Comparison of ENCODE assay signal across 25 cellular contexts in genomic region chr7:16838891-16839290, GRCh38. TPM values are rescaled to one million over a fixed set of nuclear protein-coding genes. Genes with fewer than 3 reads are reported as not detected.
A peak's percentile ranks its signal among the peaks of the same experiment; 100 is the strongest.
DNase-seq lines count a peak whose midpoint lies in the region; ATAC-seq and TF ChIP-seq lines count a peak whose summit lies in the region.
"Had no signal": no experiment of that assay in that cellular context is flagged by ENCODE, and none has a peak within 500 bp of the region (broad histone marks: within the 10 kb centered on the region; RNA-seq: fewer than 3 reads in every experiment).

No MANE protein-coding gene starts in this region.

- H3K4me3 ChIP-seq in neural progenitor cell (no peak overlapping the region), left lung (no peak overlapping the region)
- H3K4me3 ChIP-seq: GM12878 had no signal

- intact Hi-C loops in left lung (cut with DNase I), result no loop called here

- no peaks in the 10 kb centered on the region for H3K79me2 ChIP-seq in neural progenitor cell (ENCODE audit: low read depth)

- H3K4me3 Mint-ChIP-seq in HFFc6 (no peak overlapping the region), neural progenitor cell (no peak overlapping the region)
- H3K4me3 Mint-ChIP-seq: CD4-positive, CD25-positive, alpha-beta regulatory T cell; CD8-positive, alpha-beta memory T cell; H9 had no signal

- H3K27ac ChIP-seq in neural progenitor cell, result no peak overlapping the region
- no peak overlapping the region for H3K27ac ChIP-seq in left lung
- H3K27ac ChIP-seq: HL-60 had no signal

- peaks cover 4% of the 10 kb centered on the region; the same call in 1 of the 2 replicates for H3K9me3 Mint-ChIP-seq in HFFc6
- H3K9me3 Mint-ChIP-seq in neural progenitor cell, result no peaks in the 10 kb centered on the region
- H3K9me3 Mint-ChIP-seq: CD4-positive, CD25-positive, alpha-beta regulatory T cell; CD8-positive, alpha-beta memory T cell; H9 had no signal

- peaks cover 5% of the 10 kb centered on the region for H3F3A ChIP-seq in neural progenitor cell (ENCODE audit: low read depth)

- H3K27me3 ChIP-seq in neural progenitor cell (no peaks in the 10 kb centered on the region), left lung (no peaks in the 10 kb centered on the region)
- H3K27me3 ChIP-seq: BE2C had no signal

- H4K20me1 ChIP-seq in neural progenitor cell (ENCODE audit: low read depth), result no peaks in the 10 kb centered on the region

- ATAC-seq in HG02852 (IDR thresholded peaks at IDR 0.05; ENCODE audit: unreplicated experiment) (no peak), left lung (no peak)
- ATAC-seq: GM12878 had no signal

- H3K4me2 ChIP-seq in neural progenitor cell, result no peak overlapping the region

- H3K4me1 ChIP-seq in neural progenitor cell, result peaks cover 10% of the 10 kb centered on the region
- no peaks in the 10 kb centered on the region for H3K4me1 ChIP-seq in left lung
- H3K4me1 ChIP-seq: BE2C had no signal

- peak overlapping the region; percentile 27; the same call in 1 of the 2 replicates for H3K27ac Mint-ChIP-seq in HFFc6
- no peak overlapping the region for H3K27ac Mint-ChIP-seq in neural progenitor cell
- H3K27ac Mint-ChIP-seq: CD4-positive, CD25-positive, alpha-beta regulatory T cell; CD8-positive, alpha-beta memory T cell; H9 had no signal

- no peak for TF ChIP-seq CTCF in HFFc6 (IDR thresholded peaks at IDR 0.05)
- no peak for TF ChIP-seq CTCF in neural progenitor cell (IDR thresholded peaks at IDR 0.05)
- TF ChIP-seq CTCF in left lung (IDR thresholded peaks at IDR 0.05), result no peak

- no peaks in the 10 kb centered on the region for H3K27me3 Mint-ChIP-seq in HFFc6 (ENCODE audit: insufficient read depth)
- H3K27me3 Mint-ChIP-seq in neural progenitor cell (ENCODE audit: insufficient read depth, low read depth), result peaks cover 3% of the 10 kb centered on the region

- H3K36me3 ChIP-seq in neural progenitor cell (no peaks in the 10 kb centered on the region), left lung (no peaks in the 10 kb centered on the region)
- H3K36me3 ChIP-seq: BE2C had no signal

- no peak overlapping the region for H3K9ac ChIP-seq in neural progenitor cell

- peak overlapping the region; percentile 40 for H2AFZ ChIP-seq in neural progenitor cell (replicated peaks)

- H3K36me3 Mint-ChIP-seq in HFFc6 (ENCODE audit: low read depth) (0 out of 2 replicates have a peak, but pooled peaks cover 4% of the 10 kb centered on the region), neural progenitor cell (no peaks in the 10 kb centered on the region)
- H3K36me3 Mint-ChIP-seq: CD4-positive, CD25-positive, alpha-beta regulatory T cell; CD8-positive, alpha-beta memory T cell had no signal

- H3K9me3 ChIP-seq in neural progenitor cell (ENCODE audit: low read depth) (no peaks in the 10 kb centered on the region), left lung (no peaks in the 10 kb centered on the region)
- H3K9me3 ChIP-seq: BE2C had no signal

- H3K4me1 Mint-ChIP-seq in HFFc6 (ENCODE audit: low read depth) (peaks cover 58% of the 10 kb centered on the region), neural progenitor cell (peaks cover 5% of the 10 kb centered on the region)
- H3K4me1 Mint-ChIP-seq: CD4-positive, CD25-positive, alpha-beta regulatory T cell; CD8-positive, alpha-beta memory T cell had no signal

- DNase-seq in HFFc6, result no peak
- peak; percentile 3 for DNase-seq in OCI-M1 (lab: John Stamatoyannopoulos, UW)
- peak; percentile 24 for DNase-seq in germinal center (ENCODE audit: low spot score)
- DNase-seq in neural progenitor cell (ENCODE audit: low spot score), result no peak
- DNase-seq in NOMO-1 (lab: John Stamatoyannopoulos, UW; ENCODE audit: unreplicated experiment in 2 of 2), result no peak
- no peak for DNase-seq in left lung
- no peak for DNase-seq in activated CD4-positive, alpha-beta T cell treated with anti-CD3 and anti-CD28 coated beads for 4 hours
- DNase-seq: 8988T; BE2C; C1 segment of cervical spinal cord; CD4-positive, CD25-positive, alpha-beta regulatory T cell; CD8-positive, alpha-beta memory T cell; COR-L47; DMS 273 treated with DMSO at 0.1 percent for 48 hours; DMS53; DND-41; EL; H9 had no signal

RNA-seq across cellular contexts. Expression of gene AGR2, which starts 34.1 kb away (rescaled TPM):
- not detected for total RNA-seq in HFFc6 (2021; fragmentation: NEBNext Ultra II Directional; extraction: Animal tissue kit (Norgen Biotek cat#: 25700))
- total RNA-seq in neural progenitor cell (ENCODE audit: low replicate concordance) (not detected in 2 replicates), left lung (100 to 1,000 TPM; 182 to 376 TPM)
- total RNA-seq: A673; CD4-positive, CD25-positive, alpha-beta regulatory T cell; CD8-positive, alpha-beta memory T cell; G401; H1; H9; HT1080 had no signal

RNA-seq across cellular contexts. Expression of gene AGR3, which starts 42.9 kb away (rescaled TPM):
- not detected for total RNA-seq in HFFc6 (2021; fragmentation: NEBNext Ultra II Directional; extraction: Animal tissue kit (Norgen Biotek cat#: 25700))
- total RNA-seq in neural progenitor cell (ENCODE audit: low replicate concordance) (not detected in 2 replicates), left lung (100 to 1,000 TPM; 115 to 132 TPM)
- total RNA-seq: A673; CD4-positive, CD25-positive, alpha-beta regulatory T cell; CD8-positive, alpha-beta memory T cell; G401; GM12878; H1; H9; HT1080 had no signal

Comparison
In these comparisons a context has a peak if more than half of its experiments do, and no peak if none do; other contexts are left out.
1. DNase-seq: peak in OCI-M1 (single experiment) and germinal center (single experiment); none in HFFc6 (single experiment), neural progenitor cell (single experiment), NOMO-1 (0 of 2), left lung (0 of 2) and activated CD4-positive, alpha-beta T cell treated with anti-CD3 and anti-CD28 coated beads for 4 hours (0 of 2).
2. RNA of gene AGR2, which starts 34.1 kb away (total RNA-seq): 182 to 376 TPM in left lung; not detected in HFFc6 and not detected in neural progenitor cell; every median in the first group is over 100 times any median in the second.
3. RNA of gene AGR3, which starts 42.9 kb away (total RNA-seq): 115 to 132 TPM in left lung; not detected in HFFc6 and not detected in neural progenitor cell; every median in the first group is over 100 times any median in the second.